Comparison of ENCODE assay signal across 1 cellular context in the genomic region with DNA sequence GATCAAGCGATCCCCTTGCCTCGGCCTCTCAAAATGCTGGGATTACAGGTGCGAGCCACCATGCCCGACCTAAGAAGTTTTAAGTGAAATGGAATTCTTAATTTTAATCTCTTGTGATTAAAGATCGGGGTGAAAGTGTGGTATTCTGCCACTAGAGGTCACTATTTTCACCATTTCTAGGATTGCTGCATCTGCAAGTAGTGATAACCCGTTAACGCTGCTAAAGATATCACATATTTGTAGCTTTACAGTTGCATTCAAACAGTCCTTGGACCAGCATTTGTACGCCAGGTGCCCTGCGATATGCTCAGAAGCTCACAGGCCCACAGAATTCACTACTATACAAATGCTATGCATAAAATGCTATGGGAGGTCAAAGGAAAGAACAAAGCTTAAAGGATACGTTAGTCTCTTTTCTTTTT.
A peak's percentile ranks its signal among the peaks of the same experiment; 100 is the strongest.
TF ChIP-seq lines count a peak whose summit lies in the region.

No MANE protein-coding gene starts in this region.

TF ChIP-seq in IMR-90, 13 proteins besides CTCF, POLR2A, EP300 and RAD21 (continued from another document):
- TF ChIP-seq, protein P1, sequence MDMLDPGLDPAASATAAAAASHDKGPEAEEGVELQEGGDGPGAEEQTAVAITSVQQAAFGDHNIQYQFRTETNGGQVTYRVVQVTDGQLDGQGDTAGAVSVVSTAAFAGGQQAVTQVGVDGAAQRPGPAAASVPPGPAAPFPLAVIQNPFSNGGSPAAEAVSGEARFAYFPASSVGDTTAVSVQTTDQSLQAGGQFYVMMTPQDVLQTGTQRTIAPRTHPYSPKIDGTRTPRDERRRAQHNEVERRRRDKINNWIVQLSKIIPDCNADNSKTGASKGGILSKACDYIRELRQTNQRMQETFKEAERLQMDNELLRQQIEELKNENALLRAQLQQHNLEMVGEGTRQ (IDR thresholded peaks at IDR 0.05; ENCODE audit: low read depth, low read length), result no peak
- peak; percentile 72 for TF ChIP-seq MAFK (IDR thresholded peaks at IDR 0.05; ENCODE audit: low read depth, low read length)
- TF ChIP-seq FOS (IDR thresholded peaks at IDR 0.05; ENCODE audit: low read depth, low read length), result no peak
- no peak for TF ChIP-seq CHD1 (IDR thresholded peaks at IDR 0.05; ENCODE audit: low read depth, low read length)
- TF ChIP-seq MAZ (IDR thresholded peaks at IDR 0.05; ENCODE audit: borderline replicate concordance, low read depth, low read length), result no peak
- TF ChIP-seq NFE2L2 (IDR thresholded peaks at IDR 0.05; ENCODE audit: low read depth, low read length), result no peak
- peak; percentile 62 for TF ChIP-seq SMC3 (IDR thresholded peaks at IDR 0.05; ENCODE audit: low read depth, low read length)
- TF ChIP-seq RFX5 (IDR thresholded peaks at IDR 0.05; ENCODE audit: low read depth, low read length), result no peak
